In genomic region chr4:153931804-153932203, GRCh38 we compare ENCODE assay signal across 15 cellular contexts.
A peak's percentile ranks its signal among the peaks of the same experiment; 100 is the strongest.
DNase-seq lines count a peak whose midpoint lies in the region; ATAC-seq and TF ChIP-seq lines count a peak whose summit lies in the region.
"Had no signal": no experiment of that assay in that cellular context is flagged by ENCODE, and none has a peak within 500 bp of the region (broad histone marks: within the 10 kb centered on the region; RNA-seq: fewer than 3 reads in every experiment).

No MANE protein-coding gene starts in this region.

- H3K9ac ChIP-seq in fibroblast of lung (ENCODE audit: insufficient read depth, low read length), result no peak overlapping the region

- H3K27ac ChIP-seq in fibroblast of lung (ENCODE audit: insufficient read depth, low read length), result no peak overlapping the region
- H3K27ac ChIP-seq in CD8-positive, alpha-beta memory T cell (ENCODE audit: low read depth, low read length), result no peak overlapping the region
- H3K27ac ChIP-seq: foreskin keratinocyte, vagina had no signal

- H3K4me3 ChIP-seq in fibroblast of lung (replicated peaks in 1 of 4; ENCODE audit: control extremely low read depth in 1 of 4, insufficient read depth in 1 of 4, low read depth in 3 of 4, low read length in 4 of 4), result no peak overlapping the region
- no peak overlapping the region for H3K4me3 ChIP-seq in CD8-positive, alpha-beta memory T cell (ENCODE audit: low read length)
- H3K4me3 ChIP-seq: vagina had no signal

- no peaks in the 10 kb centered on the region for H3K4me1 Mint-ChIP-seq in CD8-positive, alpha-beta memory T cell
- H3K4me1 Mint-ChIP-seq: activated naive CD8-positive, alpha-beta T cell treated with anti-CD3 and anti-CD28 coated beads, Interleukin-2, amount 50 U/mL, for 24 hours had no signal

- CTCF ChIA-PET in CD8-positive, alpha-beta memory T cell (lab: Charles Lee), result no interaction called here

- no peaks in the 10 kb centered on the region for H3K4me1 ChIP-seq in fibroblast of lung (ENCODE audit: control insufficient read depth, extremely low read depth, insufficient read depth, low read length)
- H3K4me1 ChIP-seq in CD8-positive, alpha-beta memory T cell (ENCODE audit: insufficient read depth, low read length), result no peaks in the 10 kb centered on the region
- H3K4me1 ChIP-seq: foreskin keratinocyte had no signal

- H3K79me2 ChIP-seq in fibroblast of lung (ENCODE audit: control insufficient read depth, insufficient read depth, low read length), result no peaks in the 10 kb centered on the region

- no peaks in the 10 kb centered on the region for H3K27me3 ChIP-seq in fibroblast of lung (ENCODE audit: control insufficient read depth, insufficient read depth, low read length)
- peaks cover 3% of the 10 kb centered on the region for H3K27me3 ChIP-seq in CD8-positive, alpha-beta memory T cell (ENCODE audit: insufficient read depth, low read length, poor library complexity, severe bottlenecking)
- H3K27me3 ChIP-seq: foreskin keratinocyte, vagina had no signal

- no peak for ATAC-seq in GM19467 (IDR thresholded peaks at IDR 0.05; ENCODE audit: unreplicated experiment)
- ATAC-seq: activated naive CD8-positive, alpha-beta T cell treated with anti-CD3 and anti-CD28 coated beads, Interleukin-2, amount 50 U/mL, for 24 hours; activated T-cell treated with anti-CD3 and anti-CD28 coated beads, Interleukin-2, amount 50 U/mL, for 72 hours; foreskin keratinocyte had no signal

- H3K4me3 Mint-ChIP-seq in CD8-positive, alpha-beta memory T cell, result no peak overlapping the region
- H3K4me3 Mint-ChIP-seq: activated naive CD8-positive, alpha-beta T cell treated with anti-CD3 and anti-CD28 coated beads, Interleukin-2, amount 50 U/mL, for 24 hours; activated T-cell treated with anti-CD3 and anti-CD28 coated beads, Interleukin-2, amount 50 U/mL, for 72 hours; dendritic cell treated with granulocyte-macrophage colony-stimulating factor and Interleukin-4, amounts not matched to agents 40 ng/mL and 50 ng/mL, for 4 days had no signal

- DNase-seq in GM03348 (ENCODE audit: low spot score) (peak; percentile 63), NCI-H226 (peak; percentile 9), fibroblast of lung (ENCODE audit: low read depth in 2 of 2) (peak; percentile 3 to 31), renal cortical epithelial cell (ENCODE audit: low read depth) (peak; percentile 83)
- no peak for DNase-seq in stimulated activated CD4-positive, alpha-beta T cell treated with anti-CD3 and anti-CD28 coated beads, Interleukin-2, amount 100 ng/mL, for 48 hours
- no peak for DNase-seq in CD8-positive, alpha-beta memory T cell
- DNase-seq: activated naive CD8-positive, alpha-beta T cell treated with anti-CD3 and anti-CD28 coated beads, Interleukin-2, amount 50 U/mL, for 24 hours; activated T-cell treated with anti-CD3 and anti-CD28 coated beads, Interleukin-2, amount 50 U/mL, for 72 hours; GF-D8; NCI-H526; stimulated activated CD4-positive, alpha-beta T cell treated with anti-CD3 and anti-CD28 coated beads, Interleukin-4, amount 100 ng/mL, for 24 hours had no signal

- no peaks in the 10 kb centered on the region for H3K36me3 Mint-ChIP-seq in CD8-positive, alpha-beta memory T cell

- H3K4me2 ChIP-seq in fibroblast of lung (ENCODE audit: extremely low read depth, insufficient read depth, low read length), result no peak overlapping the region

- H3K9me3 ChIP-seq in fibroblast of lung (ENCODE audit: control insufficient read depth, insufficient read depth, low read depth, low read length), result no peaks in the 10 kb centered on the region
- no peaks in the 10 kb centered on the region for H3K9me3 ChIP-seq in CD8-positive, alpha-beta memory T cell (ENCODE audit: low read length)
- H3K9me3 ChIP-seq: vagina had no signal

- H2AFZ ChIP-seq in fibroblast of lung (ENCODE audit: low read length), result no peak overlapping the region

- TF ChIP-seq CTCF in fibroblast of lung (conservative IDR thresholded peaks at IDR 0.05 in 1 of 2, IDR thresholded peaks at IDR 0.05 in 1 of 2; ENCODE audit: low read depth in 1 of 2, low read length in 2 of 2), result no peak

- H3K36me3 ChIP-seq in fibroblast of lung (ENCODE audit: control insufficient read depth, insufficient read depth, low read length), result no peaks in the 10 kb centered on the region
- no peaks in the 10 kb centered on the region for H3K36me3 ChIP-seq in CD8-positive, alpha-beta memory T cell (ENCODE audit: insufficient read depth, low read length)
- H3K36me3 ChIP-seq: vagina had no signal

- peaks cover 7 to 24% of the 10 kb centered on the region in 2 donors for H3K27me3 Mint-ChIP-seq in CD8-positive, alpha-beta memory T cell

- H3K27ac Mint-ChIP-seq in CD8-positive, alpha-beta memory T cell, result no peak overlapping the region
- H3K27ac Mint-ChIP-seq: activated naive CD8-positive, alpha-beta T cell treated with anti-CD3 and anti-CD28 coated beads, Interleukin-2, amount 50 U/mL, for 24 hours; activated T-cell treated with anti-CD3 and anti-CD28 coated beads, Interleukin-2, amount 50 U/mL, for 72 hours; dendritic cell treated with granulocyte-macrophage colony-stimulating factor and Interleukin-4, amounts not matched to agents 40 ng/mL and 50 ng/mL, for 4 days had no signal

- no peaks in the 10 kb centered on the region for H4K20me1 ChIP-seq in fibroblast of lung (ENCODE audit: control insufficient read depth, extremely low read depth, insufficient read depth, low read length)

- POLR2A ChIA-PET in CD8-positive, alpha-beta memory T cell (lab: Charles Lee), result no interaction called here

- no peaks in the 10 kb centered on the region for H3K9me3 Mint-ChIP-seq in CD8-positive, alpha-beta memory T cell
- H3K9me3 Mint-ChIP-seq: activated naive CD8-positive, alpha-beta T cell treated with anti-CD3 and anti-CD28 coated beads, Interleukin-2, amount 50 U/mL, for 24 hours; activated T-cell treated with anti-CD3 and anti-CD28 coated beads, Interleukin-2, amount 50 U/mL, for 72 hours; dendritic cell treated with granulocyte-macrophage colony-stimulating factor and Interleukin-4, amounts not matched to agents 40 ng/mL and 50 ng/mL, for 4 days had no signal

Comparison
In these comparisons a context has a peak if more than half of its experiments do, and no peak if none do; other contexts are left out.
1. DNase-seq: peak in GM03348 (single experiment), NCI-H226 (single experiment), fibroblast of lung (2 of 2) and renal cortical epithelial cell (single experiment); none in stimulated activated CD4-positive, alpha-beta T cell treated with anti-CD3 and anti-CD28 coated beads, Interleukin-2, amount 100 ng/mL, for 48 hours (0 of 2) and CD8-positive, alpha-beta memory T cell (0 of 5).